ENCODE assay signal across 8 cellular contexts in the genomic region with DNA sequence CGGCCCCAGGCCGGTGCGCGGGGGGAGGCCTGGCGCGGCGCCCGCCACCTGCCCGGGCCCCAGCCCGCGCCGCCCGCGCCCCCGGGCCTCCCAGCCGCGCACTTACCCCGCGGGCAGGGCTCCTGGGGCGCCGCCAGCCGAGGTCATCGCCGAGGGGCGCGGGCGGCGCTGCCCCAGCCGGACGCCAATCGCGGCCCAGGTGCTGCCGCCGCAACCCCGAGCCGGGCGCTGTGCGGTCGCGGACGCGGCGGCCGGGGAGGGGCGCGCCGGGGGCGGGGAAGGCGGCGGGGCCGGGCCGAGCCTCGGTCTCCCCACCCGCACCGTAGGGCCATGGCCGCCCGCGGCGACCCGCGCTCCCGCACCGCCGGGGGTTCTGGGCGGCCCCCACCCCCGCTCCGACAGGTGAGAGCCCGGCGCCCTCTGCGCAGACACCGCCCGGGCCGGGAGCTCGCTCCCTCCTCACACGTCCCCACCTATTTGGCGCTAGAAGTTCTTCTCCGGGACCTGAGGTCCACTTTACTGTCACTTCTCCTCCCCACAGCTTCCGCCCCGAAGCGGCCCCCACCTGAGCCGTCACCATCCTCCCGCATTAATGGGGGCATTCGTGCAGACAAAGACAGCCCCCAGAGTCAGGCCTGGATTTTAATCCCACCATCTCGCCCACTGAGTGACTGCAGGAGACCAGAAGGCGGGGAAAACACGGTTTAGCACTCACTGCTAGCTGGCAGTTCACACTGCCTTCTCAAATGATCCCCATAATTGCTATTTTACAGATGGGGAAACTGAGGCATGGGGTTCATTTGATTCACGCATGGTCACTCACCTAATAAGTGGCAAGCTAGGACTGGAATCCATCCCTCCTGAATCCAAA. TPM values are rescaled to one million over a fixed set of nuclear protein-coding genes. Genes with fewer than 3 reads are reported as not detected.
A peak's percentile ranks its signal among the peaks of the same experiment; 100 is the strongest.
DNase-seq lines count a peak whose midpoint lies in the region; ATAC-seq and TF ChIP-seq lines count a peak whose summit lies in the region.

TTC39A (minus strand) TSS at position 232 of the 871 bp plus-strand sequence; CDS start at position 147, 85 bp downstream.

- peak within 1 kb of the TSS; percentile 75 for H3K4me2 ChIP-seq in SK-N-SH

- peaks cover 6% of the 10 kb centered on the region for H3F3A ChIP-seq in SK-N-SH (replicated peaks; ENCODE audit: insufficient read depth)

- no peaks in the 10 kb centered on the region for H3K9me2 ChIP-seq in SK-N-SH

- CTCF ChIA-PET in SK-N-SH (lab: Yijun Ruan, JAX) (interaction anchor here (0.6 to 1.9 kb wide), 9 partner anchors 10 to 858 kb away, joined by 3 to 4 read pairs (median 3); no protein-coding TSS in a partner anchor), T-cell (lab: Charles Lee) (no interaction called here)

- TF ChIP-seq CTCF in SK-N-SH (IDR thresholded peaks at IDR 0.05) (no peak), gastroesophageal sphincter (IDR thresholded peaks at IDR 0.05) (no peak), progenitor cell of endocrine pancreas (IDR thresholded peaks at IDR 0.05; ENCODE audit: unreplicated experiment) (no peak)

- H3K27ac ChIP-seq in SK-N-SH (ENCODE audit: low read depth in 2 of 2, low read length in 1 of 2) (0 out of 4 replicates have a peak within 1 kb of the TSS, but pooled peaks of 1 of the 2 experiments have one; percentile 23), gastroesophageal sphincter (no peak within 1 kb of the TSS)

- no peak within 1 kb of the TSS for H3K9ac ChIP-seq in SK-N-SH

- H4K20me1 ChIP-seq in SK-N-SH (ENCODE audit: insufficient read depth), result no peaks in the 10 kb centered on the region

- no peaks in the 10 kb centered on the region for H3K27me3 ChIP-seq in SK-N-SH (ENCODE audit: insufficient read depth)
- peaks cover 29% of the 10 kb centered on the region for H3K27me3 ChIP-seq in gastroesophageal sphincter

- H3K4me1 Mint-ChIP-seq in T-cell (peaks cover 8 to 9% (median 8%) of the 10 kb centered on the region in 3 donors), progenitor cell of endocrine pancreas (ENCODE audit: low read depth) (peaks cover 23% of the 10 kb centered on the region)

- H3K4me3 Mint-ChIP-seq in T-cell (peak within 1 kb of the TSS; percentile 72 to 76 (median 75)), progenitor cell of endocrine pancreas (ENCODE audit: low read depth) (peak within 1 kb of the TSS; percentile 84)

- no peak for TF ChIP-seq POLR2A in gastroesophageal sphincter (IDR thresholded peaks at IDR 0.05)

- H3K9me3 Mint-ChIP-seq in T-cell (no peaks in the 10 kb centered on the region), progenitor cell of endocrine pancreas (ENCODE audit: low read depth) (no peaks in the 10 kb centered on the region)

- H3K27me3 Mint-ChIP-seq in T-cell (peaks cover 31 to 45% of the 10 kb centered on the region in 2 donors), progenitor cell of endocrine pancreas (peaks cover 9% of the 10 kb centered on the region)

- H3K9me3 ChIP-seq in SK-N-SH, result no peaks in the 10 kb centered on the region
- no peaks in the 10 kb centered on the region for H3K9me3 ChIP-seq in gastroesophageal sphincter

- WGBS in SK-N-SH (ENCODE audit: low lambda C conversion rate), result 44% methylated on average over 7 of the region's 87 CpGs
- 27 to 40% methylated on average over 2 to 3 of the region's 87 CpGs for WGBS in gastroesophageal sphincter (ENCODE audit: low coverage in 1 of 2), 2 donors

- peak within 1 kb of the TSS; percentile 53 to 58 for H3K4me3 ChIP-seq in SK-N-SH (ENCODE audit: low read depth in 2 of 2, low read length in 1 of 2)
- peak within 1 kb of the TSS; percentile 21 to 52 for H3K4me3 ChIP-seq in gastroesophageal sphincter

- H3K36me3 ChIP-seq in SK-N-SH (replicated peaks in 1 of 2; ENCODE audit: control insufficient read depth in 1 of 2, insufficient read depth in 2 of 2, low read length in 1 of 2) (no peaks in the 10 kb centered on the region), gastroesophageal sphincter (no peaks in the 10 kb centered on the region)

- peak within 1 kb of the TSS; percentile 76; the same call in 1 of the 2 replicates for H2AFZ ChIP-seq in SK-N-SH (ENCODE audit: low read depth)

- H3K79me2 ChIP-seq in SK-N-SH (ENCODE audit: insufficient read depth), result no peaks in the 10 kb centered on the region

- TF ChIP-seq RAD21 in SK-N-SH (IDR thresholded peaks at IDR 0.05; ENCODE audit: low read length), result no peak

- H3K4me1 ChIP-seq in SK-N-SH (ENCODE audit: control insufficient read depth in 1 of 2, insufficient read depth in 2 of 2, low read depth in 1 of 2, low read length in 1 of 2) (peaks cover 5 to 29% of the 10 kb centered on the region in 2 experiments; a peak in 2 of 4 replicates), gastroesophageal sphincter (peaks cover 0 to 19% (median 7%) of the 10 kb centered on the region in 3 donors)

- H3K36me3 Mint-ChIP-seq in T-cell (no peaks in the 10 kb centered on the region), progenitor cell of endocrine pancreas (ENCODE audit: insufficient read depth) (no peaks in the 10 kb centered on the region)

- POLR2A ChIA-PET in SK-N-SH (lab: Yijun Ruan, JAX) (interaction anchor here (0.6 kb wide), 1 partner anchor 12 kb away, joined by 3 read pairs; no protein-coding TSS in a partner anchor), T-cell (lab: Charles Lee) (no interaction called here)

- DNase-seq in SK-N-SH, result peak; percentile 78
- DNase-seq in T-cell, result no peak
- DNase-seq in progenitor cell of endocrine pancreas (ENCODE audit: low spot score, unreplicated experiment), result no peak
- DNase-seq in putamen (ENCODE audit: low spot score), result no peak

- H3K27ac Mint-ChIP-seq in T-cell, result peak within 1 kb of the TSS in 1 of 2 donors; percentile 25
- H3K27ac Mint-ChIP-seq in progenitor cell of endocrine pancreas, result peak within 1 kb of the TSS; percentile 93

- TF ChIP-seq EP300 in SK-N-SH (IDR thresholded peaks at IDR 0.05; ENCODE audit: borderline replicate concordance in 1 of 2, low read depth in 1 of 2, low read length in 1 of 2) (no peak), gastroesophageal sphincter (IDR thresholded peaks at IDR 0.05) (no peak)

- ATAC-seq in SK-N-SH treated with all-trans-retinoic acid at 6 μM for 48 hours (no peak), T-cell (replicated peaks in 1 of 4) (peak; percentile 18 to 44 (median 29)), gastroesophageal sphincter (no peak), GM18858 (IDR thresholded peaks at IDR 0.05; ENCODE audit: unreplicated experiment) (no peak), HG03139 (IDR thresholded peaks at IDR 0.05; ENCODE audit: unreplicated experiment) (no peak)

TF ChIP-seq in SK-N-SH, 30 proteins besides CTCF, POLR2A, EP300 and RAD21 (continues in another document):
- TF ChIP-seq NRF1 (IDR thresholded peaks at IDR 0.05; ENCODE audit: low read depth, low read length), result no peak
- TF ChIP-seq PBX3 (IDR thresholded peaks at IDR 0.05), result no peak
- no peak for TF ChIP-seq FOSL2 (IDR thresholded peaks at IDR 0.05; ENCODE audit: borderline replicate concordance, low read depth)
- TF ChIP-seq TCF12 (IDR thresholded peaks at IDR 0.05), result no peak
- TF ChIP-seq IRF3 (IDR thresholded peaks at IDR 0.05; ENCODE audit: low read depth, low read length), result no peak

TF ChIP-seq in SK-N-SH treated with all-trans-retinoic acid at 6 μM for 48 hours, 23 proteins besides CTCF, POLR2A, EP300 and RAD21 (continues in another document):
- TF ChIP-seq RARB (CRISPR knock-in tag; IDR thresholded peaks at IDR 0.05) (no peak), ZFP3 (CRISPR knock-in tag; IDR thresholded peaks at IDR 0.05) (no peak), ZC3H10 (CRISPR knock-in tag; IDR thresholded peaks at IDR 0.05) (no peak), SNAI2 (CRISPR knock-in tag; IDR thresholded peaks at IDR 0.05) (no peak), CREB5 (CRISPR knock-in tag; IDR thresholded peaks at IDR 0.05; ENCODE audit: low read depth) (no peak), OSR1 (CRISPR knock-in tag; IDR thresholded peaks at IDR 0.05) (no peak), ZNF565 (CRISPR knock-in tag; conservative IDR thresholded peaks at IDR 0.05; ENCODE audit: low read depth) (no peak), TSHZ2 (CRISPR knock-in tag; IDR thresholded peaks at IDR 0.05) (no peak)

RNA-seq across cellular contexts. Expression of gene TTC39A, which starts in this region (rescaled TPM):
- polyA plus RNA-seq in SK-N-SH (2012; rRNA removed), result 0.97 and 1.3 TPM in 2 replicates
- 0.70 and 1.0 TPM in 2 replicates for polyA plus RNA-seq in SK-N-SH (2012; cell fraction: cytosol; rRNA removed)
- 1.1 and 1.4 TPM in 2 replicates for polyA plus RNA-seq in SK-N-SH (2012; cell fraction: nucleus; rRNA removed)
- total RNA-seq in T-cell (under 1 TPM in 1 of 5 donors, not detected in 4; 0.36 TPM), gastroesophageal sphincter (1 to 10 TPM in 1 of 4 donors, under 1 TPM in 3; 0.40 to 9.6 (median 0.70) TPM), progenitor cell of endocrine pancreas (22.4 and 26.0 TPM in 2 replicates)

Comparison
In these comparisons a context has a peak if more than half of its experiments do, and no peak if none do; other contexts are left out.
1. Peak in ATAC-seq in T-cell; RNA of the gene not detected or under 1 TPM.